2 cellular contexts compared by ENCODE assay signal in genomic region chrX:12945494-12945893, GRCh38.
TF ChIP-seq lines count a peak whose summit lies in the region.

No MANE protein-coding gene starts in this region.

TF ChIP-seq in HEK293T, 16 proteins besides CTCF, POLR2A, EP300 and RAD21:
- no peak for TF ChIP-seq NFRKB (IDR thresholded peaks at IDR 0.05)
- TF ChIP-seq TARDBP (IDR thresholded peaks at IDR 0.05) = no peak
- TF ChIP-seq ELF4 (IDR thresholded peaks at IDR 0.05) = peak; percentile 62

TF ChIP-seq in GM12878, 131 proteins besides CTCF, POLR2A, EP300 and RAD21:
- TF ChIP-seq, protein P1, sequence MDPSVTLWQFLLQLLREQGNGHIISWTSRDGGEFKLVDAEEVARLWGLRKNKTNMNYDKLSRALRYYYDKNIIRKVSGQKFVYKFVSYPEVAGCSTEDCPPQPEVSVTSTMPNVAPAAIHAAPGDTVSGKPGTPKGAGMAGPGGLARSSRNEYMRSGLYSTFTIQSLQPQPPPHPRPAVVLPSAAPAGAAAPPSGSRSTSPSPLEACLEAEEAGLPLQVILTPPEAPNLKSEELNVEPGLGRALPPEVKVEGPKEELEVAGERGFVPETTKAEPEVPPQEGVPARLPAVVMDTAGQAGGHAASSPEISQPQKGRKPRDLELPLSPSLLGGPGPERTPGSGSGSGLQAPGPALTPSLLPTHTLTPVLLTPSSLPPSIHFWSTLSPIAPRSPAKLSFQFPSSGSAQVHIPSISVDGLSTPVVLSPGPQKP (IDR thresholded peaks at IDR 0.05; ENCODE audit: low read depth, low read length) = no peak
- 0 out of 2 replicates have a peak, but pooled peaks have one; percentile 46 for TF ChIP-seq ZBTB40 (IDR thresholded peaks at IDR 0.05; ENCODE audit: borderline replicate concordance)
TF ChIP-seq in GM12878: peak in this region for 1.
